15 cellular contexts compared by ENCODE assay signal in the genomic region with DNA sequence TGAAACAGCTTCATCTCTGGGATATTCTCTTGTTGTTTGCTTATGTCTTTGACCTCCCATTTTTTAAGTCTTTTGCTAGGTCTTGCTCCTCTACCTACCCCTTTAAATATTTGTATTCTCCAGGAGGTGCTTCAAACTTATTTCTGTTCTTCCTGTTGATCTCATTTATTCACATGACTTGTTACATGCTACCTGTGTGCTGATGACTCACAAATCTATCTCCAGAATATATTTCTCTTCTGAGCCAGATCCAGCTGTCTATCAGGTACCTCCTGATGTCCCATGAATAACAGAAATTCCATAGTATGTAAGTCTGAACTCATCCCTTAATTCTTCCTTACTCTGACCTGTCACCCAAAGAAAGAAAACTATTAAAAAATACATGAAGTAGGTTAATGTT. TPM values are rescaled to one million over a fixed set of nuclear protein-coding genes. Genes with fewer than 3 reads are reported as not detected.
DNase-seq lines count a peak whose midpoint lies in the region; ATAC-seq, FAIRE-seq and TF ChIP-seq lines count a peak whose summit lies in the region.
"Had no signal": no experiment of that assay in that cellular context is flagged by ENCODE, and none has a peak within 500 bp of the region (broad histone marks: within the 10 kb centered on the region; RNA-seq: fewer than 3 reads in every experiment).

No MANE protein-coding gene starts in this region.

- no peaks in the 10 kb centered on the region for H3K36me3 ChIP-seq in breast epithelium
- peaks cover 0 to 4% of the 10 kb centered on the region in 2 experiments for H3K36me3 ChIP-seq in keratinocyte (ENCODE audit: control insufficient read depth in 2 of 2, extremely low read depth in 1 of 2, insufficient read depth in 2 of 2, low read length in 2 of 2)
- H3K36me3 ChIP-seq: prostate gland, uterus had no signal

- H2AFZ ChIP-seq in keratinocyte (ENCODE audit: control insufficient read depth, low read length): no peak overlapping the region

- H3K4me3 Mint-ChIP-seq in MCF 10A (ENCODE audit: unreplicated experiment) (peak overlapping the region; percentile 13), T-helper 17 cell (peak overlapping the region; percentile 31), type B pancreatic cell (no peak overlapping the region)
- H3K4me3 Mint-ChIP-seq in T-helper 2 cell treated with Interferon-gamma antibody and Interleukin-4, amounts not matched to agents 5 μg/mL and 100 μg/mL, for 36 hours: no peak overlapping the region

- H3K27ac Mint-ChIP-seq in MCF 10A (ENCODE audit: low read depth, unreplicated experiment) (peak overlapping the region; percentile 58), T-helper 17 cell (no peak overlapping the region), type B pancreatic cell (peak overlapping the region; percentile 34)
- no peak overlapping the region for H3K27ac Mint-ChIP-seq in T-helper 2 cell treated with Interferon-gamma antibody and Interleukin-4, amounts not matched to agents 5 μg/mL and 100 μg/mL, for 36 hours

- H4K20me1 ChIP-seq in keratinocyte (ENCODE audit: control insufficient read depth, extremely low read depth, insufficient read depth, low read length): peaks cover 8% of the 10 kb centered on the region

- CTCF ChIA-PET in MCF 10A (lab: Yijun Ruan, JAX): interaction anchor here (0.5 to 1.0 kb wide), 2 partner anchors 143 to 149 kb away, joined by 3 read pairs; no protein-coding TSS in a partner anchor

- H3K36me3 Mint-ChIP-seq in MCF 10A (ENCODE audit: insufficient read depth, unreplicated experiment): peaks cover 5% of the 10 kb centered on the region
- H3K36me3 Mint-ChIP-seq in T-helper 17 cell (ENCODE audit: low read depth): peaks cover 6% of the 10 kb centered on the region
- H3K36me3 Mint-ChIP-seq in type B pancreatic cell: peaks cover 19% of the 10 kb centered on the region
- peaks cover 24% of the 10 kb centered on the region for H3K36me3 Mint-ChIP-seq in T-helper 2 cell treated with Interferon-gamma antibody and Interleukin-4, amounts not matched to agents 5 μg/mL and 100 μg/mL, for 36 hours (ENCODE audit: low read depth)

- DNase-seq in MCF 10A (ENCODE audit: unreplicated experiment) (peak; percentile 21), breast epithelium (ENCODE audit: low spot score in 2 of 2) (no peak), T-helper 17 cell (no peak), keratinocyte (ENCODE audit: low read depth, low spot score) (peak; percentile 55), type B pancreatic cell (ENCODE audit: extremely low spot score, unreplicated experiment) (no peak)
- DNase-seq in T-helper 2 cell treated with Interferon-gamma antibody and Interleukin-4, amounts not matched to agents 5 μg/mL and 100 μg/mL, for 36 hours (ENCODE audit: low spot score): no peak
- DNase-seq: activated CD4-positive, alpha-beta T cell treated with anti-CD3 and anti-CD28 coated beads, Interleukin-2, amount 50 U/mL, for 4 hours; activated gamma-delta T cell; KG1; NCI-H2227 treated with DMSO at 0.1 percent for 48 hours; T1000; uterus had no signal

- POLR2A ChIA-PET in MCF 10A (lab: Yijun Ruan, JAX): interaction anchor here (0.7 to 6.1 kb wide), 3 partner anchors 11 to 170 kb away, joined by 3 to 79 read pairs (median 4); partner anchors contain the start of gene NIPBL

- H3K79me2 ChIP-seq in keratinocyte (ENCODE audit: control insufficient read depth, insufficient read depth, low read length): peaks cover 94% of the 10 kb centered on the region

- H3K9ac ChIP-seq in keratinocyte (ENCODE audit: control insufficient read depth, extremely low read depth, insufficient read depth, low read length): peak overlapping the region; percentile 50

- no peak for TF ChIP-seq POLR2A in breast epithelium (IDR thresholded peaks at IDR 0.05)

- H3K27me3 Mint-ChIP-seq in MCF 10A (ENCODE audit: insufficient read depth, unreplicated experiment) (no peaks in the 10 kb centered on the region), T-helper 17 cell (no peaks in the 10 kb centered on the region), type B pancreatic cell (no peaks in the 10 kb centered on the region)
- H3K27me3 Mint-ChIP-seq in T-helper 2 cell treated with Interferon-gamma antibody and Interleukin-4, amounts not matched to agents 5 μg/mL and 100 μg/mL, for 36 hours (ENCODE audit: low read depth): no peaks in the 10 kb centered on the region

- no peak overlapping the region for H3K27ac ChIP-seq in breast epithelium
- H3K27ac ChIP-seq in keratinocyte (ENCODE audit: control insufficient read depth, insufficient read depth, low read length): peak overlapping the region; percentile 78
- H3K27ac ChIP-seq: prostate gland, uterus had no signal

- intact Hi-C loops in MCF 10A (cut with micrococcal nuclease) (no loop called here), breast epithelium (cut with DNase I; ENCODE audit: low total_unique reads) (no loop called here)

- no peaks in the 10 kb centered on the region for H3K27me3 ChIP-seq in breast epithelium
- H3K27me3 ChIP-seq in keratinocyte (ENCODE audit: control insufficient read depth, extremely low read depth, insufficient read depth, low read length): no peaks in the 10 kb centered on the region
- H3K27me3 ChIP-seq: uterus had no signal

- no peak for ATAC-seq in T-helper 17 cell
- ATAC-seq in HG03139 (IDR thresholded peaks at IDR 0.05; ENCODE audit: unreplicated experiment): no peak
- ATAC-seq in GM21447 (IDR thresholded peaks at IDR 0.05; ENCODE audit: unreplicated experiment): no peak

- peaks cover 2% of the 10 kb centered on the region for H3K9me1 ChIP-seq in keratinocyte (ENCODE audit: control insufficient read depth, extremely low read depth, insufficient read depth, low read length)

- no peak overlapping the region for H3K4me3 ChIP-seq in breast epithelium
- no peak overlapping the region for H3K4me3 ChIP-seq in keratinocyte (ENCODE audit: control insufficient read depth in 2 of 3, extremely low read depth in 1 of 3, insufficient read depth in 2 of 3, low read depth in 1 of 3, low read length in 3 of 3)
- H3K4me3 ChIP-seq: prostate gland, uterus had no signal

- peak; percentile 67 for FAIRE-seq in keratinocyte (lab: Jason Lieb, UNC)

- BruUV-seq in MCF 10A (replicated peaks; lab: Mats Ljungman, UMichigan): no TSS peak

- H3K9me3 ChIP-seq in breast epithelium: no peaks in the 10 kb centered on the region
- no peaks in the 10 kb centered on the region for H3K9me3 ChIP-seq in T-helper 17 cell (ENCODE audit: control insufficient read depth, low read length, poor library complexity, severe bottlenecking)
- H3K9me3 ChIP-seq in keratinocyte (ENCODE audit: control insufficient read depth, low read depth, low read length): no peaks in the 10 kb centered on the region
- H3K9me3 ChIP-seq: prostate gland, uterus had no signal

- dilution Hi-C loops in keratinocyte (cut with MboI; ENCODE audit: extremely low pct_ligation_motif_present, low sequenced_read_pairs): no loop called here

- TF ChIP-seq CTCF in MCF 10A (IDR thresholded peaks at IDR 0.05; ENCODE audit: unreplicated experiment): no peak
- no peak for TF ChIP-seq CTCF in breast epithelium (IDR thresholded peaks at IDR 0.05)
- no peak for TF ChIP-seq CTCF in keratinocyte (optimal IDR thresholded peaks at IDR 0.05 in 1 of 3, IDR thresholded peaks at IDR 0.05 in 1 of 3, conservative IDR thresholded peaks at IDR 0.05 in 1 of 3; ENCODE audit: extremely low read depth in 1 of 3, insufficient read depth in 2 of 3, low read length in 3 of 3)
- TF ChIP-seq CTCF in type B pancreatic cell (conservative IDR thresholded peaks at IDR 0.05): no peak

- peak overlapping the region; percentile 12 for H3K4me2 ChIP-seq in keratinocyte (ENCODE audit: control insufficient read depth, extremely low read depth, insufficient read depth, low read depth, low read length)

- H3K4me1 ChIP-seq in breast epithelium (no peaks in the 10 kb centered on the region), keratinocyte (ENCODE audit: control insufficient read depth, extremely low read depth, insufficient read depth, low read length) (peaks cover 11% of the 10 kb centered on the region)
- H3K4me1 ChIP-seq: prostate gland had no signal

- H3K9me3 Mint-ChIP-seq in MCF 10A (ENCODE audit: unreplicated experiment): no peaks in the 10 kb centered on the region
- H3K9me3 Mint-ChIP-seq in type B pancreatic cell: peaks cover 10% of the 10 kb centered on the region
- peaks cover 5% of the 10 kb centered on the region for H3K9me3 Mint-ChIP-seq in T-helper 2 cell treated with Interferon-gamma antibody and Interleukin-4, amounts not matched to agents 5 μg/mL and 100 μg/mL, for 36 hours

- H3K4me1 Mint-ChIP-seq in MCF 10A (ENCODE audit: insufficient read depth, unreplicated experiment) (peaks cover 19% of the 10 kb centered on the region), T-helper 17 cell (peaks cover 43% of the 10 kb centered on the region), type B pancreatic cell (ENCODE audit: unreplicated experiment) (peaks cover 10% of the 10 kb centered on the region)
- H3K4me1 Mint-ChIP-seq in T-helper 2 cell treated with Interferon-gamma antibody and Interleukin-4, amounts not matched to agents 5 μg/mL and 100 μg/mL, for 36 hours (ENCODE audit: low read depth): peaks cover 26% of the 10 kb centered on the region

RNA-seq across cellular contexts. Expression of gene NIPBL, which starts 11.0 kb away (rescaled TPM):
- total RNA-seq in MCF 10A (2022): 46.2 and 51.0 TPM in 2 replicates
- 100 to 1,000 TPM in 1 of 3 donors, 10 to 100 TPM in 2; 61.9 to 112 (median 69.2) TPM for total RNA-seq in breast epithelium
- 100 to 1,000 TPM; 113 to 118 TPM for total RNA-seq in T-helper 17 cell
- 21.4 to 26.0 TPM (median 23.4 TPM) in 3 replicates for polyA plus RNA-seq in keratinocyte
- polyA plus RNA-seq in keratinocyte (2011; ENCODE audit: low read depth): 48.9 TPM
- 8.9 and 16.8 TPM in 2 replicates for polyA plus RNA-seq in keratinocyte (2011; cell fraction: cytosol; rRNA removed)
- 36.2 and 42.3 TPM in 2 replicates for polyA plus RNA-seq in keratinocyte (2011; cell fraction: nucleus; rRNA removed)
- polyA plus RNA-seq in keratinocyte (2012; ENCODE audit: low replicate concordance): 14.4 and 18.6 TPM in 2 replicates
- 44.4 to 137 TPM (median 75.1 TPM) in 3 replicates for polyA minus RNA-seq in keratinocyte
- 14.0 TPM for polyA minus RNA-seq in keratinocyte (2011; cell fraction: cytosol; rRNA and poly(A)+ RNA removed)
- 54.3 and 109 TPM in 2 replicates for polyA minus RNA-seq in keratinocyte (2011; cell fraction: nucleus; rRNA and poly(A)+ RNA removed)
- total RNA-seq in type B pancreatic cell (ENCODE audit: low replicate concordance): 52.8 and 65.7 TPM in 2 replicates

Comparison
In these comparisons a context has a peak if more than half of its experiments do, and no peak if none do; other contexts are left out.
1. DNase-seq: peak in MCF 10A (single experiment) and keratinocyte (single experiment); none in breast epithelium (0 of 2), T-helper 17 cell (0 of 3), type B pancreatic cell (single experiment) and T-helper 2 cell treated with Interferon-gamma antibody and Interleukin-4, amounts not matched to agents 5 μg/mL and 100 μg/mL, for 36 hours (single experiment).
2. H3K27ac Mint-ChIP-seq: peak in MCF 10A (single experiment) and type B pancreatic cell (single experiment); none in T-helper 17 cell (single experiment) and T-helper 2 cell treated with Interferon-gamma antibody and Interleukin-4, amounts not matched to agents 5 μg/mL and 100 μg/mL, for 36 hours (single experiment).
3. H3K4me3 Mint-ChIP-seq: peak in MCF 10A (single experiment) and T-helper 17 cell (single experiment); none in type B pancreatic cell (single experiment) and T-helper 2 cell treated with Interferon-gamma antibody and Interleukin-4, amounts not matched to agents 5 μg/mL and 100 μg/mL, for 36 hours (single experiment).